In the genomic region with DNA sequence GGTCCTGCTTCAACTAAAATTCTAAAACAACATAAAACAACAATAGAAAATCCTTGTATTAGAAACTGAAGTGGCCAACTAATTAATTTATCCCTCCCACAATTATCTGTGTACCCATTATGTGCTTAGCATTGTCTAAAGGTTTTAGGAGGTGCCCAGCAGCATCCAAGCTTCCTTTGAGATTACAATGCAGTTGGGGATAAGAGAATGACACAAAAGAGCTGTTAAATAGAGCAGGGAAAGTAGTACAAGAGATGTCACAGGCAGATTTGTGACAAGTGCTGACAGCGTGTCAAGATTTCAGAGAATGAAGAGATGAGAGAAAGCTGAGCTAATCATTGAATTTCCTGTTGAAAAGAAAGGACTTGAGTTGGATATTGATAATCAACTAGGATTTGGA, we compare ENCODE assay signal across 21 cellular contexts.
"Had no signal": no experiment of that assay in that cellular context is flagged by ENCODE, and none has a peak within 500 bp of the region (broad histone marks: within the 10 kb centered on the region; RNA-seq: fewer than 3 reads in every experiment).

No MANE protein-coding gene starts in this region.

- H3K36me3 ChIP-seq: heart right ventricle, left ventricle myocardium inferior, pancreas, prostate gland, right atrium auricular region, right lobe of liver, stomach, thyroid gland, upper lobe of right lung had no signal

- ATAC-seq: heart right ventricle; naive thymus-derived CD8-positive, alpha-beta T cell; pancreas; right lobe of liver; stimulated activated naive B cell treated with anti-CD40 and anti-IgM and Interleukin-4, amounts not matched to agents 10 μg/mL and 1 μg/mL and 100 μg/mL, for 72 hours; stimulated activated naive CD8-positive, alpha-beta T cell treated with anti-CD3 and anti-CD28 coated beads, Interleukin-15, Interleukin-2, amounts not matched to agents 100 U/mL and 50 U/mL, for 24 hours; upper lobe of right lung had no signal

- H2AFZ ChIP-seq: hepatocyte had no signal

- H3K4me3 ChIP-seq: heart right ventricle, hepatocyte, left ventricle myocardium inferior, lung, pancreas, prostate gland, right atrium auricular region, right lobe of liver, smooth muscle cell, stomach, testis, thyroid gland, upper lobe of right lung had no signal

- H3K27me3 ChIP-seq: hepatocyte, pancreas, right atrium auricular region, right lobe of liver, stomach, testis, thyroid gland, upper lobe of right lung had no signal

- H3K27ac ChIP-seq: heart right ventricle, hepatocyte, left ventricle myocardium inferior, pancreas, prostate gland, right atrium auricular region, right lobe of liver, stomach, testis, thyroid gland, upper lobe of right lung had no signal

- DNase-seq: heart right ventricle; islet precursor cell; left ventricle myocardium inferior; naive thymus-derived CD8-positive, alpha-beta T cell; nucleus accumbens; pancreas; posterior cingulate gyrus; right lobe of liver; stimulated activated CD4-positive, alpha-beta T cell treated with anti-CD3 and anti-CD28 coated beads, Interleukin-1b, Interleukin-23, amount 100 ng/mL, for 48 hours; stimulated activated CD4-positive, alpha-beta T cell treated with anti-CD3 and anti-CD28 coated beads, Interleukin-2, amount 100 ng/mL, for 48 hours; stimulated activated naive B cell treated with anti-CD40 and anti-IgM and Interleukin-4, amounts not matched to agents 10 μg/mL and 1 μg/mL and 100 μg/mL, for 72 hours; stimulated activated naive CD8-positive, alpha-beta T cell treated with anti-CD3 and anti-CD28 coated beads, Interleukin-15, Interleukin-2, amounts not matched to agents 100 U/mL and 50 U/mL, for 24 hours; stomach; testis; thyroid gland; upper lobe of right lung had no signal

- H3K4me1 ChIP-seq: heart right ventricle, left ventricle myocardium inferior, pancreas, prostate gland, right atrium auricular region, right lobe of liver, stomach, testis, upper lobe of right lung had no signal

- H3K79me2 ChIP-seq: hepatocyte had no signal

- H3K4me2 ChIP-seq: hepatocyte, smooth muscle cell had no signal

- H3K9me3 ChIP-seq: pancreas, prostate gland, right lobe of liver, testis, thyroid gland, upper lobe of right lung had no signal
